Comparison of ENCODE assay signal across 1 cellular context in genomic region chr6:119079288-119079809, GRCh38.
A peak's percentile ranks its signal among the peaks of the same experiment; 100 is the strongest.
TF ChIP-seq lines count a peak whose summit lies in the region.

No MANE protein-coding gene starts in this region.

TF ChIP-seq in K562, 482 proteins besides CTCF, POLR2A, EP300 and RAD21 (continued from another document):
- TF ChIP-seq NKRF (IDR thresholded peaks at IDR 0.05; ENCODE audit: borderline replicate concordance), result 0 out of 2 replicates have a peak, but pooled peaks have one; percentile 12
- TF ChIP-seq, protein P1, sequence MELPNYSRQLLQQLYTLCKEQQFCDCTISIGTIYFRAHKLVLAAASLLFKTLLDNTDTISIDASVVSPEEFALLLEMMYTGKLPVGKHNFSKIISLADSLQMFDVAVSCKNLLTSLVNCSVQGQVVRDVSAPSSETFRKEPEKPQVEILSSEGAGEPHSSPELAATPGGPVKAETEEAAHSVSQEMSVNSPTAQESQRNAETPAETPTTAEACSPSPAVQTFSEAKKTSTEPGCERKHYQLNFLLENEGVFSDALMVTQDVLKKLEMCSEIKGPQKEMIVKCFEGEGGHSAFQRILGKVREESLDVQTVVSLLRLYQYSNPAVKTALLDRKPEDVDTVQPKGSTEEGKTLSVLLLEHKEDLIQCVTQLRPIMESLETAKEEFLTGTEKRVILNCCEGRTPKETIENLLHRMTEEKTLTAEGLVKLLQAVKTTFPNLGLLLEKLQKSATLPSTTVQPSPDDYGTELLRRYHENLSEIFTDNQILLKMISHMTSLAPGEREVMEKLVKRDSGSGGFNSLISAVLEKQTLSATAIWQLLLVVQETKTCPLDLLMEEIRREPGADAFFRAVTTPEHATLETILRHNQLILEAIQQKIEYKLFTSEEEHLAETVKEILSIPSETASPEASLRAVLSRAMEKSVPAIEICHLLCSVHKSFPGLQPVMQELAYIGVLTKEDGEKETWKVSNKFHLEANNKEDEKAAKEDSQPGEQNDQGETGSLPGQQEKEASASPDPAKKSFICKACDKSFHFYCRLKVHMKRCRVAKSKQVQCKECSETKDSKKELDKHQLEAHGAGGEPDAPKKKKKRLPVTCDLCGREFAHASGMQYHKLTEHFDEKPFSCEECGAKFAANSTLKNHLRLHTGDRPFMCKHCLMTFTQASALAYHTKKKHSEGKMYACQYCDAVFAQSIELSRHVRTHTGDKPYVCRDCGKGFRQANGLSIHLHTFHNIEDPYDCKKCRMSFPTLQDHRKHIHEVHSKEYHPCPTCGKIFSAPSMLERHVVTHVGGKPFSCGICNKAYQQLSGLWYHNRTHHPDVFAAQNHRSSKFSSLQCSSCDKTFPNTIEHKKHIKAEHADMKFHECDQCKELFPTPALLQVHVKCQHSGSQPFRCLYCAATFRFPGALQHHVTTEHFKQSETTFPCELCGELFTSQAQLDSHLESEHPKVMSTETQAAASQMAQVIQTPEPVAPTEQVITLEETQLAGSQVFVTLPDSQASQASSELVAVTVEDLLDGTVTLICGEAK (IDR thresholded peaks at IDR 0.05), result peak; percentile 66
- TF ChIP-seq, protein P1 (CRISPR knock-in tag; IDR thresholded peaks at IDR 0.05), result no peak
- TF ChIP-seq PHF8 (IDR thresholded peaks at IDR 0.05; ENCODE audit: borderline replicate concordance, low read length), result no peak
- peak; percentile 43; the same call in 1 of the 2 replicates for TF ChIP-seq NBN (IDR thresholded peaks at IDR 0.05; ENCODE audit: low read depth)
- no peak for TF ChIP-seq PHB2 (IDR thresholded peaks at IDR 0.05; ENCODE audit: low read depth)
- peak; percentile 94 for TF ChIP-seq NFIC (IDR thresholded peaks at IDR 0.05)
- TF ChIP-seq, protein P2, sequence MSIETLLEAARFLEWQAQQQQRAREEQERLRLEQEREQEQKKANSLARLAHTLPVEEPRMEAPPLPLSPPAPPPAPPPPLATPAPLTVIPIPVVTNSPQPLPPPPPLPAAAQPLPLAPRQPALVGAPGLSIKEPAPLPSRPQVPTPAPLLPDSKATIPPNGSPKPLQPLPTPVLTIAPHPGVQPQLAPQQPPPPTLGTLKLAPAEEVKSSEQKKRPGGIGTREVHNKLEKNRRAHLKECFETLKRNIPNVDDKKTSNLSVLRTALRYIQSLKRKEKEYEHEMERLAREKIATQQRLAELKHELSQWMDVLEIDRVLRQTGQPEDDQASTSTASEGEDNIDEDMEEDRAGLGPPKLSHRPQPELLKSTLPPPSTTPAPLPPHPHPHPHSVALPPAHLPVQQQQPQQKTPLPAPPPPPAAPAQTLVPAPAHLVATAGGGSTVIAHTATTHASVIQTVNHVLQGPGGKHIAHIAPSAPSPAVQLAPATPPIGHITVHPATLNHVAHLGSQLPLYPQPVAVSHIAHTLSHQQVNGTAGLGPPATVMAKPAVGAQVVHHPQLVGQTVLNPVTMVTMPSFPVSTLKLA (conservative IDR thresholded peaks at IDR 0.05), result 0 out of 4 replicates have a peak, but pooled peaks of 1 of the 2 experiments have one; percentile 2
- TF ChIP-seq FOXJ2 (tag; IDR thresholded peaks at IDR 0.05), result 0 out of 2 replicates have a peak, but pooled peaks have one; percentile 18
- no peak for TF ChIP-seq SRSF1 (IDR thresholded peaks at IDR 0.05; ENCODE audit: low read depth, low read length)
- TF ChIP-seq NCOA2 (IDR thresholded peaks at IDR 0.05; ENCODE audit: partially characterized antibody in 2 of 2), result no peak
- no peak for TF ChIP-seq TGIF2 (CRISPR knock-in tag; IDR thresholded peaks at IDR 0.05)
